In genomic region chr14:96481731-96482314, GRCh38 we compare ENCODE assay signal across 34 cellular contexts.
"Had no signal": no experiment of that assay in that cellular context is flagged by ENCODE, and none has a peak within 500 bp of the region (broad histone marks: within the 10 kb centered on the region; RNA-seq: fewer than 3 reads in every experiment).

No MANE protein-coding gene starts in this region.

- DNase-seq: activated effector memory CD4-positive, alpha-beta T cell treated with anti-CD3 and anti-CD28 coated beads, Interleukin-2, amount 50 U/mL, for 16 hours; activated effector memory CD4-positive, alpha-beta T cell treated with Interleukin-2 at 50 U/mL for 16 hours; activated gamma-delta T cell; activated gamma-delta T cell treated with Interleukin-2 at 50 U/mL for 16 hours; activated naive CD4-positive, alpha-beta T cell; activated naive CD4-positive, alpha-beta T cell treated with anti-CD3 and anti-CD28 coated beads for 36 hours; activated naive CD4-positive, alpha-beta T cell treated with anti-CD3 and anti-CD28 coated beads, Interleukin-2, amount 10 ng/mL, durations not matched to agents 7 days and 5 days; activated naive CD4-positive, alpha-beta T cell treated with anti-CD3 and anti-CD28 coated beads, Interleukin-2, amount 50 U/mL, for 16 hours; activated naive CD4-positive, alpha-beta T cell treated with Interleukin-2 at 50 U/mL for 16 hours; activated naive CD8-positive, alpha-beta T cell treated with anti-CD3 and anti-CD28 coated beads for 36 hours; activated naive CD8-positive, alpha-beta T cell treated with anti-CD3 and anti-CD28 coated beads, Interleukin-2, amount 10 ng/mL, durations not matched to agents 7 days and 5 days; activated naive CD8-positive, alpha-beta T cell treated with anti-CD3 and anti-CD28 coated beads, Interleukin-2, amount 50 U/mL, for 24 hours; activated T-cell treated with anti-CD3 and anti-CD28 coated beads, Interleukin-2, amount 50 U/mL, for 1 hour; activated T-cell treated with anti-CD3 and anti-CD28 coated beads, Interleukin-2, amount 50 U/mL, for 24 hours; activated T-cell treated with anti-CD3 and anti-CD28 coated beads, Interleukin-2, amount 50 U/mL, for 4 hours; activated T-cell treated with anti-CD3 and anti-CD28 coated beads, Interleukin-2, amount 50 U/mL, for 48 hours; activated T-cell treated with anti-CD3 and anti-CD28 coated beads, Interleukin-2, amount 50 U/mL, for 72 hours; adrenal gland; amniotic stem cell; amygdala; anterior cingulate cortex; aorta; body of pancreas; brain microvascular endothelial cell; caudate nucleus; central memory CD4-positive, alpha-beta T cell; cerebellar nuclear complex had no signal

- H3K27ac ChIP-seq: adrenal gland, ascending aorta, body of pancreas, brain microvascular endothelial cell, breast epithelium, cardiac muscle cell had no signal

- ATAC-seq: activated naive CD4-positive, alpha-beta T cell treated with anti-CD3 and anti-CD28 coated beads, Interleukin-2, amount 50 U/mL, for 72 hours; activated naive CD8-positive, alpha-beta T cell treated with anti-CD3 and anti-CD28 coated beads, Interleukin-2, amount 50 U/mL, for 24 hours; activated T-cell treated with anti-CD3 and anti-CD28 coated beads, Interleukin-2, amount 50 U/mL, for 4 hours; activated T-cell treated with anti-CD3 and anti-CD28 coated beads, Interleukin-2, amount 50 U/mL, for 72 hours; activated T-helper 17 cell treated with anti-CD3 and anti-CD28 coated beads, Interleukin-2, amount 50 U/mL, for 72 hours; body of pancreas had no signal

- H3K9me3 ChIP-seq: adrenal gland, ascending aorta, body of pancreas, breast epithelium had no signal

- H3K4me1 ChIP-seq: adrenal gland, ascending aorta, breast epithelium had no signal

- H3K36me3 ChIP-seq: adrenal gland, ascending aorta, brain microvascular endothelial cell, breast epithelium, cardiac muscle cell had no signal

- H3K27me3 ChIP-seq: adrenal gland, ascending aorta, body of pancreas, brain microvascular endothelial cell, breast epithelium, cardiac muscle cell had no signal

- FAIRE-seq: astrocyte, bronchial epithelial cell had no signal

- H3K4me3 ChIP-seq: adrenal gland, ascending aorta, body of pancreas, breast epithelium, cardiac muscle cell had no signal
